2 cellular contexts compared by ENCODE assay signal in genomic region chr22:44689173-44689572, GRCh38.
TF ChIP-seq lines count a peak whose summit lies in the region.

No MANE protein-coding gene starts in this region.

TF ChIP-seq in HEK293, 187 proteins besides CTCF, POLR2A, EP300 and RAD21:
- TF ChIP-seq ZNF24 (tag by site-specific recombination; IDR thresholded peaks at IDR 0.05) (no peak), YY1 (tag by site-specific recombination; IDR thresholded peaks at IDR 0.05) (no peak), EGR2 (tag by site-specific recombination; IDR thresholded peaks at IDR 0.05; ENCODE audit: low read depth) (peak; percentile 55; the same call in 1 of the 2 replicates), ZFHX2 (tag by site-specific recombination; conservative IDR thresholded peaks at IDR 0.05) (peak; percentile 24; the same call in 1 of the 2 replicates)
TF ChIP-seq in HEK293: peak in this region for 2.

TF ChIP-seq in K562, 482 proteins besides CTCF, POLR2A, EP300 and RAD21:
- TF ChIP-seq ZHX1 (conservative IDR thresholded peaks at IDR 0.05; ENCODE audit: low read length) (no peak), MTA3 (IDR thresholded peaks at IDR 0.05; ENCODE audit: borderline replicate concordance) (no peak), ZNF347 (CRISPR knock-in tag; IDR thresholded peaks at IDR 0.05; ENCODE audit: low read depth) (no peak), TEAD4 (IDR thresholded peaks at IDR 0.05; ENCODE audit: low read length) (peak; percentile 68; the same call in 1 of the 2 replicates), TEAD4 (CRISPR knock-in tag; IDR thresholded peaks at IDR 0.05; ENCODE audit: borderline replicate concordance) (no peak), TAL1 (IDR thresholded peaks at IDR 0.05) (peak; percentile 56), FOSL1 (tag; conservative IDR thresholded peaks at IDR 0.05) (peak; percentile 87), RBM14 (IDR thresholded peaks at IDR 0.05; ENCODE audit: borderline replicate concordance, insufficient read depth, low read depth, low read length) (no peak), JUND (IDR thresholded peaks at IDR 0.05; ENCODE audit: borderline replicate concordance, low read depth, low read length) (peak; percentile 80; the same call in 1 of the 2 replicates), JUND (tag; IDR thresholded peaks at IDR 0.05; ENCODE audit: borderline replicate concordance, low read depth, low read length) (peak; percentile 43; the same call in 1 of the 3 replicates), BMI1 (IDR thresholded peaks at IDR 0.05; ENCODE audit: low read length) (no peak), SMARCA4 (IDR thresholded peaks at IDR 0.05) (peak; percentile 63; the same call in 1 of the 2 replicates), NFIC (IDR thresholded peaks at IDR 0.05) (0 out of 2 replicates have a peak, but pooled peaks have one; percentile 16), MCM3 (IDR thresholded peaks at IDR 0.05) (no peak), NCOA2 (IDR thresholded peaks at IDR 0.05; ENCODE audit: partially characterized antibody in 2 of 2) (no peak), TCF15 (CRISPR knock-in tag; IDR thresholded peaks at IDR 0.05) (no peak), NCOR1 (IDR thresholded peaks at IDR 0.05) (peak; percentile 29; the same call in 1 of the 2 replicates), ZBTB34 (CRISPR knock-in tag; IDR thresholded peaks at IDR 0.05) (no peak), ARNT (IDR thresholded peaks at IDR 0.05) (no peak), SMARCE1 (IDR thresholded peaks at IDR 0.05) (peak; percentile 67; the same call in 1 of the 2 replicates), JUN (IDR thresholded peaks at IDR 0.05; ENCODE audit: borderline replicate concordance, low read depth, low read length) (0 out of 2 replicates have a peak, but pooled peaks have one; percentile 56), JUN (CRISPR knock-in tag; IDR thresholded peaks at IDR 0.05; ENCODE audit: borderline replicate concordance) (no peak), TCF3 (CRISPR knock-in tag; IDR thresholded peaks at IDR 0.05) (peak; percentile 80), MTA2 (IDR thresholded peaks at IDR 0.05; ENCODE audit: low read depth) (0 out of 2 replicates have a peak, but pooled peaks have one; percentile 30), ZNF785 (CRISPR knock-in tag; IDR thresholded peaks at IDR 0.05) (no peak), ARID1B (IDR thresholded peaks at IDR 0.05) (peak; percentile 85), CBFA2T3 (IDR thresholded peaks at IDR 0.05) (peak; percentile 84), SAFB (IDR thresholded peaks at IDR 0.05; ENCODE audit: borderline replicate concordance, low read depth, low read length) (no peak), CC2D1A (IDR thresholded peaks at IDR 0.05) (no peak), HNRNPUL1 (IDR thresholded peaks at IDR 0.05; ENCODE audit: low read length) (no peak), SREBF2 (CRISPR knock-in tag; IDR thresholded peaks at IDR 0.05) (no peak), RBM25 (IDR thresholded peaks at IDR 0.05; ENCODE audit: low read depth, low read length, severe bottlenecking) (no peak), MEIS2 (IDR thresholded peaks at IDR 0.05; ENCODE audit: partially characterized antibody) (peak; percentile 48), GABPA (tag; conservative IDR thresholded peaks at IDR 0.05; ENCODE audit: low read depth) (no peak), ZBTB11 (CRISPR knock-in tag; IDR thresholded peaks at IDR 0.05) (no peak), POLR2AphosphoS2 (IDR thresholded peaks at IDR 0.05; ENCODE audit: low read length) (no peak), OTX1 (CRISPR knock-in tag; IDR thresholded peaks at IDR 0.05) (no peak), PURB (CRISPR knock-in tag; IDR thresholded peaks at IDR 0.05; ENCODE audit: low read depth) (no peak), CBFA2T2 (conservative IDR thresholded peaks at IDR 0.05) (peak; percentile 83), NRF1 (conservative IDR thresholded peaks at IDR 0.05 in 1 of 2, IDR thresholded peaks at IDR 0.05 in 1 of 2) (no peak), FOS (IDR thresholded peaks at IDR 0.05; ENCODE audit: extremely low read depth, insufficient read length) (peak; percentile 34), DPF2 (IDR thresholded peaks at IDR 0.05) (peak; percentile 41; the same call in 1 of the 2 replicates)
- TF ChIP-seq, protein P1, sequence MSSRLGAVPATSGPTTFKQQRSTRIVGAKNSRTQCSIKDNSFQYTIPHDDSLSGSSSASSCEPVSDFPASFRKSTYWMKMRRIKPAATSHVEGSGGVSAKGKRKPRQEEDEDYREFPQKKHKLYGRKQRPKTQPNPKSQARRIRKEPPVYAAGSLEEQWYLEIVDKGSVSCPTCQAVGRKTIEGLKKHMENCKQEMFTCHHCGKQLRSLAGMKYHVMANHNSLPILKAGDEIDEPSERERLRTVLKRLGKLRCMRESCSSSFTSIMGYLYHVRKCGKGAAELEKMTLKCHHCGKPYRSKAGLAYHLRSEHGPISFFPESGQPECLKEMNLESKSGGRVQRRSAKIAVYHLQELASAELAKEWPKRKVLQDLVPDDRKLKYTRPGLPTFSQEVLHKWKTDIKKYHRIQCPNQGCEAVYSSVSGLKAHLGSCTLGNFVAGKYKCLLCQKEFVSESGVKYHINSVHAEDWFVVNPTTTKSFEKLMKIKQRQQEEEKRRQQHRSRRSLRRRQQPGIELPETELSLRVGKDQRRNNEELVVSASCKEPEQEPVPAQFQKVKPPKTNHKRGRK (tag; IDR thresholded peaks at IDR 0.05), result no peak
- TF ChIP-seq, protein P2, sequence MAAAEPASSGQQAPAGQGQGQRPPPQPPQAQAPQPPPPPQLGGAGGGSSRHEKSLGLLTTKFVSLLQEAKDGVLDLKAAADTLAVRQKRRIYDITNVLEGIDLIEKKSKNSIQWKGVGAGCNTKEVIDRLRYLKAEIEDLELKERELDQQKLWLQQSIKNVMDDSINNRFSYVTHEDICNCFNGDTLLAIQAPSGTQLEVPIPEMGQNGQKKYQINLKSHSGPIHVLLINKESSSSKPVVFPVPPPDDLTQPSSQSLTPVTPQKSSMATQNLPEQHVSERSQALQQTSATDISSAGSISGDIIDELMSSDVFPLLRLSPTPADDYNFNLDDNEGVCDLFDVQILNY (CRISPR knock-in tag; IDR thresholded peaks at IDR 0.05), result no peak
- TF ChIP-seq, protein P3, sequence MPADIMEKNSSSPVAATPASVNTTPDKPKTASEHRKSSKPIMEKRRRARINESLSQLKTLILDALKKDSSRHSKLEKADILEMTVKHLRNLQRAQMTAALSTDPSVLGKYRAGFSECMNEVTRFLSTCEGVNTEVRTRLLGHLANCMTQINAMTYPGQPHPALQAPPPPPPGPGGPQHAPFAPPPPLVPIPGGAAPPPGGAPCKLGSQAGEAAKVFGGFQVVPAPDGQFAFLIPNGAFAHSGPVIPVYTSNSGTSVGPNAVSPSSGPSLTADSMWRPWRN (IDR thresholded peaks at IDR 0.05; ENCODE audit: low read depth), result peak; percentile 42; the same call in 1 of the 2 replicates
- TF ChIP-seq, protein P4, sequence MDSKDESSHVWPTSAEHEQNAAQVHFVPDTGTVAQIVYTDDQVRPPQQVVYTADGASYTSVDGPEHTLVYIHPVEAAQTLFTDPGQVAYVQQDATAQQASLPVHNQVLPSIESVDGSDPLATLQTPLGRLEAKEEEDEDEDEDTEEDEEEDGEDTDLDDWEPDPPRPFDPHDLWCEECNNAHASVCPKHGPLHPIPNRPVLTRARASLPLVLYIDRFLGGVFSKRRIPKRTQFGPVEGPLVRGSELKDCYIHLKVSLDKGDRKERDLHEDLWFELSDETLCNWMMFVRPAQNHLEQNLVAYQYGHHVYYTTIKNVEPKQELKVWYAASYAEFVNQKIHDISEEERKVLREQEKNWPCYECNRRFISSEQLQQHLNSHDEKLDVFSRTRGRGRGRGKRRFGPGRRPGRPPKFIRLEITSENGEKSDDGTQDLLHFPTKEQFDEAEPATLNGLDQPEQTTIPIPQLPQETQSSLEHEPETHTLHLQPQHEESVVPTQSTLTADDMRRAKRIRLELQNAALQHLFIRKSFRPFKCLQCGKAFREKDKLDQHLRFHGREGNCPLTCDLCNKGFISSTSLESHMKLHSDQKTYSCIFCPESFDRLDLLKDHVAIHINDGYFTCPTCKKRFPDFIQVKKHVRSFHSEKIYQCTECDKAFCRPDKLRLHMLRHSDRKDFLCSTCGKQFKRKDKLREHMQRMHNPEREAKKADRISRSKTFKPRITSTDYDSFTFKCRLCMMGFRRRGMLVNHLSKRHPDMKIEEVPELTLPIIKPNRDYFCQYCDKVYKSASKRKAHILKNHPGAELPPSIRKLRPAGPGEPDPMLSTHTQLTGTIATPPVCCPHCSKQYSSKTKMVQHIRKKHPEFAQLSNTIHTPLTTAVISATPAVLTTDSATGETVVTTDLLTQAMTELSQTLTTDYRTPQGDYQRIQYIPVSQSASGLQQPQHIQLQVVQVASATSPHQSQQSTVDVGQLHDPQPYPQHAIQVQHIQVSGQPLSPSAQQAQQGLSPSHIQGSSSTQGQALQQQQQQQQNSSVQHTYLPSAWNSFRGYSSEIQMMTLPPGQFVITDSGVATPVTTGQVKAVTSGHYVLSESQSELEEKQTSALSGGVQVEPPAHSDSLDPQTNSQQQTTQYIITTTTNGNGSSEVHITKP (IDR thresholded peaks at IDR 0.05; ENCODE audit: partially characterized antibody), result no peak
- TF ChIP-seq, protein P5, sequence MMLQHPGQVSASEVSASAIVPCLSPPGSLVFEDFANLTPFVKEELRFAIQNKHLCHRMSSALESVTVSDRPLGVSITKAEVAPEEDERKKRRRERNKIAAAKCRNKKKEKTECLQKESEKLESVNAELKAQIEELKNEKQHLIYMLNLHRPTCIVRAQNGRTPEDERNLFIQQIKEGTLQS (IDR thresholded peaks at IDR 0.05), result peak; percentile 76
- TF ChIP-seq, protein P5 (CRISPR knock-in tag; conservative IDR thresholded peaks at IDR 0.05), result no peak
